1 cellular context compared by ENCODE assay signal in the genomic region with DNA sequence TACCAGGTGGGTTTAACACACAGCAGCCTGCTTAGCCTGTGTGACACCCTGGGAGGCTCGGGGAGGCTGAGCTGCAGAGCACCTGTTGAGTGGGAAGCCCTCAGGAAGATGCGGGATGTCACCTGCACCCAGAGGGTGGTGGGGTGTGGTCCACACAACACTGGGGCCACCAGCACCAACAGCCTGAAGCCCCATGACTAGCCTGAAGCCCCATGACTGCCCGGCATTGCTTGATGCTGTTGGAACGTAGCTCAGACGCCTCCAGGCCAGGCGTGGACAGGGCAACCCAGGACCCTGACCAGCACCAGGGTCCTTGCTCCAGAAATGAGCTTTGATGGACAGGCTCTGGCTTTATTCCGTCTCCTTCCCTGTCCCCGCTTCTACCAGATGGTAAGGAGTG.
TF ChIP-seq lines count a peak whose summit lies in the region.

No MANE protein-coding gene starts in this region.

TF ChIP-seq in HepG2, 621 proteins besides CTCF, POLR2A, EP300 and RAD21 (continued from another document):
- TF ChIP-seq, protein P1, sequence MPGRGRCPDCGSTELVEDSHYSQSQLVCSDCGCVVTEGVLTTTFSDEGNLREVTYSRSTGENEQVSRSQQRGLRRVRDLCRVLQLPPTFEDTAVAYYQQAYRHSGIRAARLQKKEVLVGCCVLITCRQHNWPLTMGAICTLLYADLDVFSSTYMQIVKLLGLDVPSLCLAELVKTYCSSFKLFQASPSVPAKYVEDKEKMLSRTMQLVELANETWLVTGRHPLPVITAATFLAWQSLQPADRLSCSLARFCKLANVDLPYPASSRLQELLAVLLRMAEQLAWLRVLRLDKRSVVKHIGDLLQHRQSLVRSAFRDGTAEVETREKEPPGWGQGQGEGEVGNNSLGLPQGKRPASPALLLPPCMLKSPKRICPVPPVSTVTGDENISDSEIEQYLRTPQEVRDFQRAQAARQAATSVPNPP (CRISPR knock-in tag; IDR thresholded peaks at IDR 0.05): no peak
- TF ChIP-seq CC2D1A (CRISPR knock-in tag; IDR thresholded peaks at IDR 0.05): no peak
- no peak for TF ChIP-seq RBM22 (optimal IDR thresholded peaks at IDR 0.05; ENCODE audit: low read length)
